Comparison of ENCODE assay signal across 8 cellular contexts in genomic region chr13:110615322-110616102, GRCh38. TPM values are rescaled to one million over a fixed set of nuclear protein-coding genes. Genes with fewer than 3 reads are reported as not detected.
DNase-seq lines count a peak whose midpoint lies in the region; ATAC-seq, FAIRE-seq and TF ChIP-seq lines count a peak whose summit lies in the region.

NAXD (plus strand) TSS chr13:110615545; CDS start chr13:110615602, 57 bp downstream.

- H3K27ac ChIP-seq in pancreas (peak within 1 kb of the TSS; percentile 78 to 94 (median 90)), tibial artery (peak within 1 kb of the TSS; percentile 95 to 97)

- H3K27ac Mint-ChIP-seq in activated naive CD8-positive, alpha-beta T cell treated with anti-CD3 and anti-CD28 coated beads, Interleukin-2, amount 50 U/mL, for 24 hours, result peak within 1 kb of the TSS; percentile 91

- WGBS in pancreas, 2 donors, result 1% methylated on average over 70 to 95 of the region's 95 CpGs

- ATAC-seq in HG02610 (IDR thresholded peaks at IDR 0.05; ENCODE audit: unreplicated experiment) (peak; percentile 90), Right ventricle myocardium superior (ENCODE audit: poor library complexity) (peak; percentile 97), pancreas (peak; percentile 81 to 91 (median 88))
- peak; percentile 97 for ATAC-seq in activated naive CD8-positive, alpha-beta T cell treated with anti-CD3 and anti-CD28 coated beads, Interleukin-2, amount 50 U/mL, for 24 hours

- TF ChIP-seq CTCF in GM10266 (IDR thresholded peaks at IDR 0.05; ENCODE audit: control insufficient read depth, insufficient read depth, low read depth, missing control alignments), result no peak
- TF ChIP-seq CTCF in pancreas (IDR thresholded peaks at IDR 0.05), result no peak
- TF ChIP-seq CTCF in tibial artery (IDR thresholded peaks at IDR 0.05), result peak in 1 of 2 experiments; percentile 21

- peaks cover 47% of the 10 kb centered on the region for H3K4me1 Mint-ChIP-seq in activated naive CD8-positive, alpha-beta T cell treated with anti-CD3 and anti-CD28 coated beads, Interleukin-2, amount 50 U/mL, for 24 hours

- peak within 1 kb of the TSS; percentile 90 for H3K4me3 Mint-ChIP-seq in activated naive CD8-positive, alpha-beta T cell treated with anti-CD3 and anti-CD28 coated beads, Interleukin-2, amount 50 U/mL, for 24 hours

- intact Hi-C loops in Right ventricle myocardium superior (cut with DNase I), result no loop called here
- intact Hi-C loops in pancreas (cut with DNase I), result no loop called here
- intact Hi-C loops in tibial artery (cut with DNase I; ENCODE audit: low total_unique reads), result loop anchor here (10.0 kb wide), 1 partner anchor 439 kb away; no protein-coding TSS in a partner anchor

- H3K4me1 ChIP-seq in pancreas (peaks cover 21 to 33% (median 22%) of the 10 kb centered on the region in 3 donors), tibial artery (peaks cover 8 to 38% (median 24%) of the 10 kb centered on the region in 4 donors)

- H3K27me3 Mint-ChIP-seq in activated naive CD8-positive, alpha-beta T cell treated with anti-CD3 and anti-CD28 coated beads, Interleukin-2, amount 50 U/mL, for 24 hours, result no peaks in the 10 kb centered on the region

- peaks cover 6% of the 10 kb centered on the region for H3K9me3 Mint-ChIP-seq in activated naive CD8-positive, alpha-beta T cell treated with anti-CD3 and anti-CD28 coated beads, Interleukin-2, amount 50 U/mL, for 24 hours

- FAIRE-seq in pancreas (lab: Jason Lieb, UNC), result peak; percentile 72

- H3K27me3 ChIP-seq in pancreas, result no peaks in the 10 kb centered on the region
- H3K27me3 ChIP-seq in tibial artery, result no peaks in the 10 kb centered on the region

- H3K9me3 ChIP-seq in pancreas (no peaks in the 10 kb centered on the region), tibial artery (no peaks in the 10 kb centered on the region)

- no peaks in the 10 kb centered on the region for H3K36me3 Mint-ChIP-seq in activated naive CD8-positive, alpha-beta T cell treated with anti-CD3 and anti-CD28 coated beads, Interleukin-2, amount 50 U/mL, for 24 hours (ENCODE audit: low read depth)

- H3K4me3 ChIP-seq in pancreas, result peak within 1 kb of the TSS; percentile 74 to 98 (median 94)
- H3K4me3 ChIP-seq in tibial artery, result peak within 1 kb of the TSS; percentile 87 to 88

- H3K36me3 ChIP-seq in pancreas (no peaks in the 10 kb centered on the region), tibial artery (no peaks in the 10 kb centered on the region)

- DNase-seq in GM10266 (ENCODE audit: extremely low spot score) (peak; percentile 99), NCI-H1092 treated with DMSO at 0.1 percent for 48 hours (lab: John Stamatoyannopoulos, UW) (peak; percentile 95), SW480 (ENCODE audit: low spot score) (peak; percentile 94), Right ventricle myocardium superior (peak; percentile 97), pancreas (peak; percentile 90 to 96 (median 92)), tibial artery (peak; percentile 92 to 96)
- DNase-seq in activated naive CD8-positive, alpha-beta T cell treated with anti-CD3 and anti-CD28 coated beads, Interleukin-2, amount 50 U/mL, for 24 hours, result peak; percentile 87

RNA-seq across cellular contexts. Expression of gene NAXD, which starts in this region (rescaled TPM):
- total RNA-seq in Right ventricle myocardium superior, result 27.6 TPM
- total RNA-seq in pancreas, result 10 to 100 TPM; 17.4 to 25.1 (median 19.4) TPM
- 10 to 100 TPM; 34.8 to 56.4 TPM for polyA plus RNA-seq in pancreas

Comparison
In these comparisons a context has a peak if more than half of its experiments do, and no peak if none do; other contexts are left out.
1. Peak in every context shown above with its lines: DNase-seq, ATAC-seq, H3K4me3 ChIP-seq and H3K27ac ChIP-seq.